In the genomic region with DNA sequence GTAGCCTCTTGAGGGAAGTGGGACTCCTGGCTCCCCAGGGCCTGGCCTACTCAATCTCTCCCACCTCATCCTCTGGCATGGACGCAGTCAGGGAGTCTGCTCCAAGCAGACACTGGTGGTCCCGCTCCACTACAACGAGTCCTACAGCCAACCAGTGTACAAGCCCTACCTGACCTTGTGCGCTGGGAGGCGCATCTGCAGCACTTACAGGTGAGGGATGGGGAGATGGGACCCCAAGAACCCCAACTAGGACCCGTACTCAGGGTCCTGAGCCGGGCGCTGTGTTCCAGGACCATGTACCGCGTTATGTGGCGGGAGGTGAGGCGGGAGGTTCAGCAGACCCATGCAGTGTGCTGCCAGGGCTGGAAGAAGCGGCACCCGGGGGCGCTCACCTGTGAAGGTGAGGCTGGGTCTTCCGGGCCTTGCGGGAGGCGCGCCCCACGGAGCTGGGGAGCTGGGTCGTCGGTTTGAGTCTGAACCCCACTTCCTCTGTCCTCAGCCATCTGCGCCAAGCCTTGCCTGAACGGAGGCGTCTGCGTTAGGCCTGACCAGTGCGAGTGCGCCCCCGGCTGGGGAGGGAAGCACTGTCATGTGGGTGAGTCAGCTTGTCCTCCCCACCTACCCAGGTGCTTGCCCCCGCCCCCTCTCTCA, we compare ENCODE assay signal across 17 cellular contexts. TPM values are rescaled to one million over a fixed set of nuclear protein-coding genes. Genes with fewer than 3 reads are reported as not detected.
DNase-seq lines count a peak whose midpoint lies in the region; ATAC-seq, FAIRE-seq and TF ChIP-seq lines count a peak whose summit lies in the region.
"Had no signal": no experiment of that assay in that cellular context is flagged by ENCODE, and none has a peak within 500 bp of the region (broad histone marks: within the 10 kb centered on the region; RNA-seq: fewer than 3 reads in every experiment).

No MANE protein-coding gene starts in this region.

- no peaks in the 10 kb centered on the region; the same call in 1 of the 2 replicates for H3K27me3 Mint-ChIP-seq in H9 (ENCODE audit: low read depth)

- H3K9me3 ChIP-seq in H9 (ENCODE audit: control insufficient read depth, low read depth, low read length) (no peaks in the 10 kb centered on the region), gastroesophageal sphincter (no peaks in the 10 kb centered on the region), spleen (no peaks in the 10 kb centered on the region)
- H3K9me3 ChIP-seq: right atrium auricular region, SJCRH30 had no signal

- no peak for TF ChIP-seq EP300 in gastroesophageal sphincter (IDR thresholded peaks at IDR 0.05)

- TF ChIP-seq POLR2A in gastroesophageal sphincter (IDR thresholded peaks at IDR 0.05) (no peak), spleen (IDR thresholded peaks at IDR 0.05) (no peak), GM12892 (IDR thresholded peaks at IDR 0.05; ENCODE audit: low read depth, low read length) (no peak)

- H3K4me1 Mint-ChIP-seq in H9 = peaks cover 3 to 23% of the 10 kb centered on the region in 2 experiments; a peak in 2 of 4 replicates
- H3K4me1 Mint-ChIP-seq: nephron had no signal

- H4K5ac ChIP-seq in H9 (ENCODE audit: insufficient read length, low read depth, low read length) = no peak overlapping the region

- H3K27ac ChIP-seq in H9 (ENCODE audit: insufficient read length, low read depth, low read length) = no peak overlapping the region
- peak overlapping the region; percentile 56 for H3K27ac ChIP-seq in RWPE1
- H3K27ac ChIP-seq in gastroesophageal sphincter = peak overlapping the region in 3 of 4 donors; percentile 22 to 74 (median 35)
- no peak overlapping the region for H3K27ac ChIP-seq in spleen
- H3K27ac ChIP-seq: right atrium auricular region, SJCRH30 had no signal

- FAIRE-seq in GM12892 (lab: Jason Lieb, UNC) = no peak

- no peak overlapping the region for H3K4ac ChIP-seq in H9 (ENCODE audit: low read depth, low read length)

- H3K79me1 ChIP-seq in H9 (ENCODE audit: insufficient read depth, low read depth, low read length, poor library complexity, severe bottlenecking) = no peaks in the 10 kb centered on the region

- peak; percentile 91 for DNase-seq in H9
- no peak for DNase-seq in RWPE1 (ENCODE audit: low spot score)
- DNase-seq in spleen = peak; percentile 65
- DNase-seq in NCI-H1930 (lab: John Stamatoyannopoulos, UW) = no peak
- no peak for DNase-seq in GM12892 (ENCODE audit: insufficient read length)
- DNase-seq: activated CD4-positive, alpha-beta T cell treated with anti-CD3 and anti-CD28 coated beads for 48 hours; activated CD8-positive, alpha-beta memory T cell treated with anti-CD3 and anti-CD28 coated beads, Interleukin-2, amount 50 U/mL, for 48 hours; activated naive CD4-positive, alpha-beta T cell treated with anti-CD3 and anti-CD28 coated beads, Interleukin-2, amount 50 U/mL, for 16 hours; C1 segment of cervical spinal cord; foreskin melanocyte; NCI-H1092; SJCRH30; substantia nigra had no signal

- no peak overlapping the region for H2BK120ac ChIP-seq in H9 (ENCODE audit: low read depth, low read length, poor library complexity, severe bottlenecking)

- intact Hi-C loops in spleen (cut with DNase I; ENCODE audit: low total_unique reads) = no loop called here

- no peak overlapping the region for H2BK15ac ChIP-seq in H9 (ENCODE audit: low read depth, low read length)

- no peaks in the 10 kb centered on the region for H3K23me2 ChIP-seq in H9 (ENCODE audit: insufficient read length, low read depth, low read length, poor library complexity, severe bottlenecking)

- H2AFZ ChIP-seq in H9 (ENCODE audit: low read length) = no peak overlapping the region

- no peak overlapping the region for H2BK5ac ChIP-seq in H9 (ENCODE audit: insufficient read length, low read length)

- no peak overlapping the region for H3T11ph ChIP-seq in H9 (ENCODE audit: low read length)

- CTCF ChIA-PET in RWPE1 (lab: Yijun Ruan, JAX) = no interaction called here

- TF ChIP-seq CTCF in H9 (conservative IDR thresholded peaks at IDR 0.05) (peak; percentile 57), RWPE1 (conservative IDR thresholded peaks at IDR 0.05; ENCODE audit: low read depth) (no peak), gastroesophageal sphincter (IDR thresholded peaks at IDR 0.05) (peak in 1 of 4 experiments; percentile 16), spleen (IDR thresholded peaks at IDR 0.05 in 8 of 11, conservative IDR thresholded peaks at IDR 0.05 in 3 of 11) (no peak)

- H4K20me1 ChIP-seq in H9 (ENCODE audit: control insufficient read depth, insufficient read depth, insufficient read length) = peaks cover 2% of the 10 kb centered on the region

- no peak overlapping the region for H3K56ac ChIP-seq in H9 (ENCODE audit: insufficient read length, low read depth, low read length)

- no peak overlapping the region for H3K23ac ChIP-seq in H9 (ENCODE audit: insufficient read length, low read depth, low read length)

- H3K79me2 ChIP-seq in H9 (ENCODE audit: insufficient read depth, low read length) = no peaks in the 10 kb centered on the region

- no peak overlapping the region for H4K91ac ChIP-seq in H9 (ENCODE audit: insufficient read length, low read depth, low read length)

- no peak overlapping the region for H3K14ac ChIP-seq in H9 (ENCODE audit: insufficient read depth, low read length)

- no peak for ATAC-seq in gastroesophageal sphincter
- no peak for ATAC-seq in HG03108 (IDR thresholded peaks at IDR 0.05; ENCODE audit: unreplicated experiment)

- no peaks in the 10 kb centered on the region for H3K4me1 ChIP-seq in H9 (ENCODE audit: insufficient read depth, low read length)
- peaks cover 0 to 18% (median 0%) of the 10 kb centered on the region in 3 donors for H3K4me1 ChIP-seq in gastroesophageal sphincter
- no peaks in the 10 kb centered on the region for H3K4me1 ChIP-seq in spleen
- H3K4me1 ChIP-seq: right atrium auricular region, SJCRH30 had no signal

- no peak overlapping the region for H3K4me2 ChIP-seq in H9 (ENCODE audit: insufficient read depth, insufficient read length, low read length)

- no peak overlapping the region for H3K9ac ChIP-seq in H9 (ENCODE audit: extremely low read depth, insufficient read length, low read length)

- H3K36me3 ChIP-seq in gastroesophageal sphincter (peaks cover 0 to 99% of the 10 kb centered on the region in 2 donors), spleen (peaks cover 0 to 83% (median 35%) of the 10 kb centered on the region in 6 donors)

- POLR2A ChIA-PET in RWPE1 (lab: Yijun Ruan, JAX; ENCODE audit: low non-redundant PET) = no interaction called here

- H3K27me3 ChIP-seq in H9 (ENCODE audit: insufficient read depth, low read length) = no peaks in the 10 kb centered on the region
- no peaks in the 10 kb centered on the region for H3K27me3 ChIP-seq in gastroesophageal sphincter
- no peaks in the 10 kb centered on the region for H3K27me3 ChIP-seq in spleen (replicated peaks in 1 of 7)
- H3K27me3 ChIP-seq: right atrium auricular region, SJCRH30 had no signal

- H2BK12ac ChIP-seq in H9 (ENCODE audit: insufficient read length, low read depth, low read length) = no peak overlapping the region

- peaks cover 46 to 81% (median 65%) of the 10 kb centered on the region in 3 experiments for H3K36me3 Mint-ChIP-seq in H9 (ENCODE audit: insufficient read depth in 1 of 3, low read depth in 3 of 3)

- no peak overlapping the region for H3K18ac ChIP-seq in H9 (ENCODE audit: insufficient read length, low read depth, low read length)

- H3K27ac Mint-ChIP-seq in H9 = no peak overlapping the region
- H3K27ac Mint-ChIP-seq: nephron had no signal

- no peaks in the 10 kb centered on the region for H3K9me3 Mint-ChIP-seq in H9
- H3K9me3 Mint-ChIP-seq: nephron had no signal

- H2AK5ac ChIP-seq in H9 (ENCODE audit: insufficient read length, low read length) = no peak overlapping the region

- 0 out of 5 replicates have a peak overlapping the region, but pooled peaks of 1 of the 2 experiments have one; percentile 14 for H3K4me3 Mint-ChIP-seq in H9
- H3K4me3 Mint-ChIP-seq: nephron had no signal

- no peak overlapping the region for H4K8ac ChIP-seq in H9 (replicated peaks; ENCODE audit: insufficient read length, low read depth, low read length)

- H3K4me3 ChIP-seq in gastroesophageal sphincter = no peak overlapping the region
- H3K4me3 ChIP-seq in spleen = no peak overlapping the region
- H3K4me3 ChIP-seq: right atrium auricular region, SJCRH30 had no signal

- no CpG with 5 or more reads among the region's 30 CpGs for WGBS in H9 (ENCODE audit: extremely low coverage, insufficient read length, low lambda C conversion rate)
- WGBS in gastroesophageal sphincter (ENCODE audit: low coverage in 1 of 2), 2 donors = 63% methylated on average over 6 of the region's 30 CpGs; no CpG with 5 or more reads in 1 of the 2 donors
- 85 to 91% (median 90%) methylated on average over 17 to 30 of the region's 30 CpGs for WGBS in spleen, 5 donors

- H2BK20ac ChIP-seq in H9 (ENCODE audit: low read depth, low read length, poor library complexity, severe bottlenecking) = no peak overlapping the region

RNA-seq across cellular contexts. Expression of a gene that starts 2.1 kb away (rescaled TPM):
- 20.8 and 27.2 TPM in 2 replicates for total RNA-seq in H9 (2021)
- 10 to 100 TPM in 2 of 4 donors, 1 to 10 TPM in 2; 5.0 to 15.1 (median 10.1) TPM for total RNA-seq in gastroesophageal sphincter
- 10 to 100 TPM in 3 of 7 donors, 1 to 10 TPM in 4; 4.4 to 17.4 (median 9.9) TPM for total RNA-seq in spleen
- polyA plus RNA-seq in spleen = 10 to 100 TPM in 2 of 3 donors, 1 to 10 TPM in 1; 6.8 to 32.8 (median 30.5) TPM
- 1.2 TPM for polyA plus RNA-seq in GM12892 (2012; ENCODE audit: missing spikeins)

RNA-seq across cellular contexts. Expression of a gene that starts 9.3 kb away (rescaled TPM):
- total RNA-seq in H9 (2021) = 88.8 and 89.5 TPM in 2 replicates
- total RNA-seq in gastroesophageal sphincter = 10 to 100 TPM; 45.6 to 70.5 (median 54.6) TPM
- 10 to 100 TPM; 27.9 to 39.7 (median 35.6) TPM for total RNA-seq in spleen
- 10 to 100 TPM; 13.6 to 23.3 (median 18.4) TPM for polyA plus RNA-seq in spleen
- polyA plus RNA-seq in GM12892 (2012; ENCODE audit: missing spikeins) = 17.1 TPM

RNA-seq across cellular contexts. Expression of a gene that starts 11.7 kb away (rescaled TPM):
- 116 and 126 TPM in 2 replicates for total RNA-seq in H9 (2021)
- 100 to 1,000 TPM in 1 of 4 donors, 10 to 100 TPM in 3; 78.8 to 101 (median 88.0) TPM for total RNA-seq in gastroesophageal sphincter
- 10 to 100 TPM; 36.0 to 70.3 (median 46.0) TPM for total RNA-seq in spleen
- polyA plus RNA-seq in spleen = 10 to 100 TPM; 52.2 to 77.8 (median 69.9) TPM
- 80.8 TPM for polyA plus RNA-seq in GM12892 (2012; ENCODE audit: missing spikeins)

RNA-seq across cellular contexts. Expression of a gene that starts 12.6 kb away (rescaled TPM):
- total RNA-seq in H9 (2021) = 43.1 and 46.3 TPM in 2 replicates
- total RNA-seq in gastroesophageal sphincter = 100 to 1,000 TPM in 1 of 4 donors, 10 to 100 TPM in 3; 16.0 to 120 (median 25.5) TPM
- 10 to 100 TPM; 12.7 to 26.7 (median 19.2) TPM for total RNA-seq in spleen
- polyA plus RNA-seq in spleen = 1 to 10 TPM; 2.3 to 7.6 (median 3.7) TPM
- polyA plus RNA-seq in GM12892 (2012; ENCODE audit: missing spikeins) = 3.6 TPM

RNA-seq across cellular contexts. Expression of a gene that starts 14.8 kb away (rescaled TPM):
- total RNA-seq in H9 (2021) (1.8 and 1.9 TPM in 2 replicates), gastroesophageal sphincter (1 to 10 TPM; 1.2 to 4.8 (median 3.1) TPM), spleen (1 to 10 TPM in 2 of 7 donors, under 1 TPM in 5; 0.28 to 1.7 (median 0.85) TPM)
- polyA plus RNA-seq in spleen = 1 to 10 TPM; 1.1 to 2.3 (median 1.9) TPM
- polyA plus RNA-seq in GM12892 (2012; ENCODE audit: missing spikeins) = not detected

Comparison
In these comparisons a context has a peak if more than half of its experiments do, and no peak if none do; other contexts are left out.
1. DNase-seq: peak in H9 (single experiment) and spleen (single experiment); none in RWPE1 (single experiment), NCI-H1930 (0 of 2) and GM12892 (single experiment).
2. H3K27ac ChIP-seq: peak in RWPE1 (single experiment) and gastroesophageal sphincter (3 of 4); none in H9 (single experiment) and spleen (0 of 8).